ENCODE assay signal across 13 cellular contexts in genomic region chr7:44279731-44280505, GRCh38. TPM values are rescaled to one million over a fixed set of nuclear protein-coding genes. Genes with fewer than 3 reads are reported as not detected.
DNase-seq lines count a peak whose midpoint lies in the region; ATAC-seq and TF ChIP-seq lines count a peak whose summit lies in the region.
"Had no signal": no experiment of that assay in that cellular context is flagged by ENCODE, and none has a peak within 500 bp of the region (broad histone marks: within the 10 kb centered on the region; RNA-seq: fewer than 3 reads in every experiment).

No MANE protein-coding gene starts in this region.

- no peaks in the 10 kb centered on the region for H3K9me2 ChIP-seq in Karpas-422 (replicated peaks; ENCODE audit: insufficient read depth, low read length)

- H3K9me3 Mint-ChIP-seq in nephron progenitor cell: no peaks in the 10 kb centered on the region
- H3K9me3 Mint-ChIP-seq: activated naive CD8-positive, alpha-beta T cell treated with anti-CD3 and anti-CD28 coated beads, Interleukin-2, amount 50 U/mL, for 24 hours had no signal

- TF ChIP-seq CTCF in coronary artery (IDR thresholded peaks at IDR 0.05): no peak
- no peak for TF ChIP-seq CTCF in nephron progenitor cell (IDR thresholded peaks at IDR 0.05)
- no peak for TF ChIP-seq CTCF in upper lobe of right lung (IDR thresholded peaks at IDR 0.05)

- no peaks in the 10 kb centered on the region for H3K4me1 ChIP-seq in upper lobe of right lung
- no peaks in the 10 kb centered on the region for H3K4me1 ChIP-seq in Karpas-422 (ENCODE audit: low read length)
- H3K4me1 ChIP-seq: SJCRH30 had no signal

- no peak overlapping the region for H3K9ac ChIP-seq in Karpas-422 (ENCODE audit: low read length)

- peaks cover 6% of the 10 kb centered on the region for H3K27me3 Mint-ChIP-seq in nephron progenitor cell (ENCODE audit: low read depth, poor library complexity)

- H3K4me3 ChIP-seq in coronary artery: no peak overlapping the region
- H3K4me3 ChIP-seq in upper lobe of right lung: no peak overlapping the region
- H3K4me3 ChIP-seq in Karpas-422 (ENCODE audit: low read length): no peak overlapping the region
- H3K4me3 ChIP-seq: SJCRH30 had no signal

- H3K27me3 ChIP-seq in upper lobe of right lung (no peaks in the 10 kb centered on the region), Karpas-422 (ENCODE audit: low read length) (no peaks in the 10 kb centered on the region)

- H3K27ac Mint-ChIP-seq in nephron progenitor cell: peak overlapping the region; percentile 87
- H3K27ac Mint-ChIP-seq: activated naive CD8-positive, alpha-beta T cell treated with anti-CD3 and anti-CD28 coated beads, Interleukin-2, amount 50 U/mL, for 24 hours had no signal

- H2AFZ ChIP-seq in Karpas-422 (ENCODE audit: low read length): no peak overlapping the region

- no peaks in the 10 kb centered on the region for H3K79me2 ChIP-seq in Karpas-422 (ENCODE audit: low read length)

- ATAC-seq in upper lobe of right lung: no peak
- ATAC-seq: activated naive CD8-positive, alpha-beta T cell treated with anti-CD3 and anti-CD28 coated beads, Interleukin-2, amount 50 U/mL, for 24 hours had no signal

- peaks cover 46% of the 10 kb centered on the region for H3K4me1 Mint-ChIP-seq in nephron progenitor cell
- H3K4me1 Mint-ChIP-seq: activated naive CD8-positive, alpha-beta T cell treated with anti-CD3 and anti-CD28 coated beads, Interleukin-2, amount 50 U/mL, for 24 hours had no signal

- H3K36me3 ChIP-seq in upper lobe of right lung (no peaks in the 10 kb centered on the region), Karpas-422 (ENCODE audit: insufficient read depth, low read length) (no peaks in the 10 kb centered on the region)
- H3K36me3 ChIP-seq: SJCRH30 had no signal

- H3K4me3 Mint-ChIP-seq in nephron progenitor cell: no peak overlapping the region
- H3K4me3 Mint-ChIP-seq: activated naive CD8-positive, alpha-beta T cell treated with anti-CD3 and anti-CD28 coated beads, Interleukin-2, amount 50 U/mL, for 24 hours had no signal

- H3K27ac ChIP-seq in coronary artery (no peak overlapping the region), upper lobe of right lung (no peak overlapping the region), Karpas-422 (ENCODE audit: low read length) (no peak overlapping the region)
- H3K27ac ChIP-seq: SJCRH30 had no signal

- H3K36me3 Mint-ChIP-seq in nephron progenitor cell (ENCODE audit: low read depth): no peaks in the 10 kb centered on the region

- intact Hi-C loops in upper lobe of right lung (cut with DNase I): no loop called here

- no peak overlapping the region for H3K4me2 ChIP-seq in Karpas-422 (ENCODE audit: low read depth, low read length, poor library complexity, severe bottlenecking)

- H3K9me3 ChIP-seq in upper lobe of right lung: no peaks in the 10 kb centered on the region
- H3K9me3 ChIP-seq in Karpas-422 (ENCODE audit: low read length): no peaks in the 10 kb centered on the region
- H3K9me3 ChIP-seq: SJCRH30 had no signal

- H4K20me1 ChIP-seq in Karpas-422 (ENCODE audit: insufficient read depth, low read depth, low read length): no peaks in the 10 kb centered on the region

- DNase-seq in activated effector memory CD4-positive, alpha-beta T cell treated with anti-CD3 and anti-CD28 coated beads, Interleukin-2, amount 50 U/mL, for 16 hours: peak; percentile 27
- DNase-seq in activated effector memory CD4-positive, alpha-beta T cell treated with Interleukin-2 at 50 U/mL for 16 hours: no peak
- DNase-seq in coronary artery (ENCODE audit: low spot score): peak; percentile 64
- DNase-seq in nephron progenitor cell: peak; percentile 0
- DNase-seq in upper lobe of right lung: peak; percentile 48
- no peak for DNase-seq in activated gamma-delta T cell treated with Interleukin-2 at 50 U/mL for 16 hours
- no peak for DNase-seq in Karpas-422
- no peak for DNase-seq in NOMO-1 treated with DMSO at 0.1 percent for 48 hours (lab: John Stamatoyannopoulos, UW; ENCODE audit: unreplicated experiment)
- DNase-seq: activated naive CD8-positive, alpha-beta T cell treated with anti-CD3 and anti-CD28 coated beads, Interleukin-2, amount 50 U/mL, for 24 hours; COR-L47; MV-4-11; NCI-H2171 treated with DMSO at 0.1 percent for 48 hours had no signal

RNA-seq across cellular contexts. Expression of gene CAMK2B, which starts 45.5 kb away (rescaled TPM):
- 0.17 TPM for total RNA-seq in upper lobe of right lung
- total RNA-seq in Karpas-422 (2014; rRNA removed; shearing (Covaris generic); ENCODE audit: low replicate concordance): not detected in 2 replicates

Comparison
In these comparisons a context has a peak if more than half of its experiments do, and no peak if none do; other contexts are left out.
1. DNase-seq: peak in activated effector memory CD4-positive, alpha-beta T cell treated with anti-CD3 and anti-CD28 coated beads, Interleukin-2, amount 50 U/mL, for 16 hours (single experiment), coronary artery (single experiment), nephron progenitor cell (single experiment) and upper lobe of right lung (single experiment); none in activated effector memory CD4-positive, alpha-beta T cell treated with Interleukin-2 at 50 U/mL for 16 hours (single experiment), activated gamma-delta T cell treated with Interleukin-2 at 50 U/mL for 16 hours (single experiment), Karpas-422 (single experiment) and NOMO-1 treated with DMSO at 0.1 percent for 48 hours (single experiment).